2 cellular contexts compared by ENCODE assay signal in the genomic region with DNA sequence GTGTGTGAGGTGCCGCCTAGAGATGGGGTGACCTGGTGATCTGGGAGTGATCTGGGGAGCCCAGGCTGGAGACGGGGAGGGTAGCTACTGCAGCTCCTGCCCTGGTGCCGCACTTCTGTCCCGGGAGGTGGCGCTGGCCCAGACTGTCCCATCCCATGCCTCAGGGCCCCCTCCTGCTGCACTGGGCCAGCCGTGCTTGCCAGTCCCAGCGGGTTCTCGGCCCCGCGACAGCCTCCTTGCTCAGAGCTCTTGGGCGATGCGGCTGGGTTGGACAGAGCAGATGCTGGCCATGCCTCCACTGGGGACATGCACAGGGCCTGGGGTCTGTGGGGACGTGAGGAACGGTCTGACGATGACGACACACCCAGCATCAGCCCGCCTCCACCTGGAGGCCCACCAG.
A peak's percentile ranks its signal among the peaks of the same experiment; 100 is the strongest.
TF ChIP-seq lines count a peak whose summit lies in the region.

No MANE protein-coding gene starts in this region.

TF ChIP-seq in SK-N-SH, 30 proteins besides CTCF, POLR2A, EP300 and RAD21:
- TF ChIP-seq GATA2 (CRISPR knock-in tag; IDR thresholded peaks at IDR 0.05) (no peak), CHD2 (IDR thresholded peaks at IDR 0.05; ENCODE audit: low read length, partially characterized antibody) (no peak), POLR2AphosphoS5 (IDR thresholded peaks at IDR 0.05; ENCODE audit: low read depth, low read length) (no peak), TEAD4 (IDR thresholded peaks at IDR 0.05; ENCODE audit: borderline replicate concordance, insufficient read depth) (no peak)

TF ChIP-seq in K562, 482 proteins besides CTCF, POLR2A, EP300 and RAD21:
- no peak for TF ChIP-seq CHD4 (IDR thresholded peaks at IDR 0.05; ENCODE audit: insufficient read depth, insufficient replicate concordance, low read depth, low read length, poor library complexity, severe bottlenecking)
- TF ChIP-seq RBFOX2 (IDR thresholded peaks at IDR 0.05; ENCODE audit: low read depth, low read length): peak; percentile 46
- TF ChIP-seq ZNF12 (CRISPR knock-in tag; IDR thresholded peaks at IDR 0.05): no peak
- no peak for TF ChIP-seq RBBP5 (IDR thresholded peaks at IDR 0.05; ENCODE audit: borderline replicate concordance, insufficient read depth, low read length, poor library complexity, severe bottlenecking)
- no peak for TF ChIP-seq ZNF212 (CRISPR knock-in tag; IDR thresholded peaks at IDR 0.05)
- no peak for TF ChIP-seq ILK (tag; IDR thresholded peaks at IDR 0.05; ENCODE audit: borderline replicate concordance, low read depth)
- no peak for TF ChIP-seq CEBPB (tag; IDR thresholded peaks at IDR 0.05)
- peak; percentile 43; the same call in 1 of the 2 replicates for TF ChIP-seq POLR2G (IDR thresholded peaks at IDR 0.05; ENCODE audit: low read depth, low read length)
- TF ChIP-seq ZSCAN29 (IDR thresholded peaks at IDR 0.05): no peak
- no peak for TF ChIP-seq ZNF224 (CRISPR knock-in tag; IDR thresholded peaks at IDR 0.05)
